24 cellular contexts compared by ENCODE assay signal in the genomic region with DNA sequence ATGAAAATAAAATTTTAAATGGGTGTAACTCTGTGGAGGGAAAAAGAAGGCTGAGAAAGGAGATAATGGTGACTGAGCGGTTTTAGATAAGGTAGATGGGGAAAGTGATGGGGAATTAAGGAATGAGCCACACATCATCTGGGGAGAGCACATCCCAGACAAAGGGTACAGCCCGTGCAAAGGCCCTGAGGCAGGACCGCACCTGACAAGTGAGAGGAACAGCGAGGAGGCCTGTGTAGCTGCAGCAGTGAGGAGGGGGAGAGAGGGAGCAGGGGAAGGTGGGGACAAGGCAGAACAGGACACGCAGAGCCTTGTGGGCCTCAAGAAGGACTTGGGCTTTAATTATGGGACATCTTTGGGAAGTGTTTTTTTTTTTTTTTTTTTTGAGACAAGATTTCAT. TPM values are rescaled to one million over a fixed set of nuclear protein-coding genes. Genes with fewer than 3 reads are reported as not detected.
"Had no signal": no experiment of that assay in that cellular context is flagged by ENCODE, and none has a peak within 500 bp of the region (broad histone marks: within the 10 kb centered on the region; RNA-seq: fewer than 3 reads in every experiment).

No MANE protein-coding gene starts in this region.

- DNase-seq: KBM-7, NCI-H1092, NCI-H1105 treated with DMSO at 0.1 percent for 48 hours, NCI-H1417 treated with DMSO at 0.1 percent for 48 hours, NCI-H146, NCI-H1694 treated with DMSO at 0.1 percent for 48 hours, NCI-H1930, NCI-H2081, NCI-H2107, NCI-H226, NCI-H446, NCI-H510A, NCI-H524 treated with DMSO at 0.1 percent for 48 hours, NCI-H69, NCI-H774, PC-3, SHP77, SK-N-SH, SW 1271, T-cell had no signal

- H3K4me3 Mint-ChIP-seq: IgD-negative memory B cell, T-cell had no signal

- H3K36me3 Mint-ChIP-seq: IgD-negative memory B cell, T-cell had no signal

- H3K4me1 Mint-ChIP-seq: T-cell had no signal

- H3K9ac ChIP-seq: SK-N-SH had no signal

- H3K9me3 Mint-ChIP-seq: IgD-negative memory B cell, T-cell had no signal

- ATAC-seq: Panc1, PC-3, T-cell had no signal

- H3K27ac Mint-ChIP-seq: IgD-negative memory B cell, T-cell had no signal

- H3K9me3 ChIP-seq: SK-N-SH had no signal

RNA-seq across cellular contexts. Expression of a gene that starts 1.8 kb away (rescaled TPM):
- total RNA-seq: LHCN-M2, SK-MEL-5 had no signal
- polyA plus RNA-seq: IgD-negative memory B cell had no signal

RNA-seq across cellular contexts. Expression of a gene that starts 44.1 kb away (rescaled TPM):
- total RNA-seq: LHCN-M2, SK-MEL-5 had no signal
- polyA plus RNA-seq: SK-N-SH had no signal
